ENCODE assay signal across 1 cellular context in genomic region chr7:76314042-76314721, GRCh38.
TF ChIP-seq lines count a peak whose summit lies in the region.

No MANE protein-coding gene starts in this region.

TF ChIP-seq in HepG2, 621 proteins besides CTCF, POLR2A, EP300 and RAD21 (continued from another document and continues in another):
- peak; percentile 82 for TF ChIP-seq FOXC1 (CRISPR knock-in tag; IDR thresholded peaks at IDR 0.05; ENCODE audit: borderline replicate concordance)
- TF ChIP-seq TARDBP (CRISPR knock-in tag; IDR thresholded peaks at IDR 0.05), result peak; percentile 51; the same call in 1 of the 2 replicates
- TF ChIP-seq NR1H2 (CRISPR knock-in tag; IDR thresholded peaks at IDR 0.05; ENCODE audit: borderline replicate concordance, low read depth), result no peak
- TF ChIP-seq ZSCAN25 (CRISPR knock-in tag; IDR thresholded peaks at IDR 0.05), result peak; percentile 50; the same call in 1 of the 2 replicates
- peak; percentile 35; the same call in 1 of the 2 replicates for TF ChIP-seq HNF4A (CRISPR knock-in tag; IDR thresholded peaks at IDR 0.05)
- TF ChIP-seq SMC3 (IDR thresholded peaks at IDR 0.05; ENCODE audit: low read length), result peak; percentile 98
- peak; percentile 68 for TF ChIP-seq GATAD1 (CRISPR knock-in tag; IDR thresholded peaks at IDR 0.05)
- TF ChIP-seq ZNF652 (CRISPR knock-in tag; IDR thresholded peaks at IDR 0.05; ENCODE audit: borderline replicate concordance, low read depth), result peak; percentile 35; the same call in 1 of the 2 replicates
- no peak for TF ChIP-seq ZBTB8A (CRISPR knock-in tag; IDR thresholded peaks at IDR 0.05; ENCODE audit: borderline replicate concordance, low read depth)
- peak; percentile 76; the same call in 1 of the 2 replicates for TF ChIP-seq HOXA5 (CRISPR knock-in tag; IDR thresholded peaks at IDR 0.05)
- no peak for TF ChIP-seq POLR2AphosphoS2 (IDR thresholded peaks at IDR 0.05; ENCODE audit: low read depth, low read length)
- no peak for TF ChIP-seq IRX3 (CRISPR knock-in tag; IDR thresholded peaks at IDR 0.05; ENCODE audit: borderline replicate concordance, low read depth)
- TF ChIP-seq ZNF513 (CRISPR knock-in tag; conservative IDR thresholded peaks at IDR 0.05), result peak; percentile 77; the same call in 1 of the 2 replicates
- no peak for TF ChIP-seq HNF4G (IDR thresholded peaks at IDR 0.05; ENCODE audit: borderline replicate concordance, low read depth, low read length)
- peak; percentile 44; the same call in 1 of the 2 replicates for TF ChIP-seq HNF4G (CRISPR knock-in tag; IDR thresholded peaks at IDR 0.05; ENCODE audit: borderline replicate concordance, low read depth)
- TF ChIP-seq MNT (IDR thresholded peaks at IDR 0.05), result no peak
- peak; percentile 68; the same call in 1 of the 2 replicates for TF ChIP-seq RXRA (CRISPR knock-in tag; IDR thresholded peaks at IDR 0.05)
- TF ChIP-seq IRF9 (CRISPR knock-in tag; IDR thresholded peaks at IDR 0.05; ENCODE audit: borderline replicate concordance), result no peak
- TF ChIP-seq ZBTB40 (IDR thresholded peaks at IDR 0.05), result no peak
- no peak for TF ChIP-seq ZBTB40 (CRISPR knock-in tag; IDR thresholded peaks at IDR 0.05)
- TF ChIP-seq ZNF276 (CRISPR knock-in tag; IDR thresholded peaks at IDR 0.05; ENCODE audit: low read depth), result no peak; the same call in 1 of the 2 replicates
- TF ChIP-seq RBM39 (IDR thresholded peaks at IDR 0.05; ENCODE audit: low read depth, low read length, poor library complexity, severe bottlenecking), result no peak
- no peak for TF ChIP-seq ZNF678 (CRISPR knock-in tag; IDR thresholded peaks at IDR 0.05)
- peak; percentile 99 for TF ChIP-seq ZNF121 (CRISPR knock-in tag; IDR thresholded peaks at IDR 0.05)
- TF ChIP-seq SALL2 (CRISPR knock-in tag; IDR thresholded peaks at IDR 0.05), result peak; percentile 52; the same call in 1 of the 2 replicates
- TF ChIP-seq MYC (CRISPR knock-in tag; IDR thresholded peaks at IDR 0.05; ENCODE audit: borderline replicate concordance), result peak; percentile 57; the same call in 1 of the 2 replicates
- no peak for TF ChIP-seq ZNF576 (CRISPR knock-in tag; IDR thresholded peaks at IDR 0.05)
- peak; percentile 80 for TF ChIP-seq HDAC2 (CRISPR knock-in tag; IDR thresholded peaks at IDR 0.05)
- 0 out of 2 replicates have a peak, but pooled peaks have one; percentile 41 for TF ChIP-seq MTA1 (CRISPR knock-in tag; IDR thresholded peaks at IDR 0.05; ENCODE audit: borderline replicate concordance)
- peak; percentile 37; the same call in 1 of the 2 replicates for TF ChIP-seq ZNF607 (CRISPR knock-in tag; IDR thresholded peaks at IDR 0.05; ENCODE audit: borderline replicate concordance)
- no peak for TF ChIP-seq AKNA (CRISPR knock-in tag; IDR thresholded peaks at IDR 0.05; ENCODE audit: borderline replicate concordance)
- TF ChIP-seq HNRNPLL (IDR thresholded peaks at IDR 0.05; ENCODE audit: low read depth, low read length, poor library complexity, severe bottlenecking), result peak; percentile 33
- TF ChIP-seq POGZ (CRISPR knock-in tag; IDR thresholded peaks at IDR 0.05), result 0 out of 2 replicates have a peak, but pooled peaks have one; percentile 17
- peak; percentile 81 for TF ChIP-seq SALL1 (CRISPR knock-in tag; IDR thresholded peaks at IDR 0.05)
- no peak for TF ChIP-seq ZMAT5 (CRISPR knock-in tag; IDR thresholded peaks at IDR 0.05; ENCODE audit: borderline replicate concordance, low read depth)
- 0 out of 2 replicates have a peak, but pooled peaks have one; percentile 36 for TF ChIP-seq FOXJ3 (CRISPR knock-in tag; IDR thresholded peaks at IDR 0.05; ENCODE audit: borderline replicate concordance)
- no peak for TF ChIP-seq ZSCAN22 (CRISPR knock-in tag; IDR thresholded peaks at IDR 0.05)
- no peak for TF ChIP-seq ZNF615 (CRISPR knock-in tag; IDR thresholded peaks at IDR 0.05; ENCODE audit: borderline replicate concordance)
- no peak for TF ChIP-seq ZBTB21 (CRISPR knock-in tag; IDR thresholded peaks at IDR 0.05)
- TF ChIP-seq KDM2A (CRISPR knock-in tag; IDR thresholded peaks at IDR 0.05; ENCODE audit: borderline replicate concordance, low read depth), result peak; percentile 88; the same call in 1 of the 2 replicates
- TF ChIP-seq MIXL1 (CRISPR knock-in tag; IDR thresholded peaks at IDR 0.05), result peak; percentile 63; the same call in 1 of the 2 replicates
